In genomic region chr10:130423455-130424305, GRCh38 we compare ENCODE assay signal across 20 cellular contexts.
A peak's percentile ranks its signal among the peaks of the same experiment; 100 is the strongest.
DNase-seq lines count a peak whose midpoint lies in the region; ATAC-seq and TF ChIP-seq lines count a peak whose summit lies in the region.
"Had no signal": no experiment of that assay in that cellular context is flagged by ENCODE, and none has a peak within 500 bp of the region (broad histone marks: within the 10 kb centered on the region; RNA-seq: fewer than 3 reads in every experiment).

No MANE protein-coding gene starts in this region.

- H3K27me3 ChIP-seq in Peyer's patch, result no peaks in the 10 kb centered on the region

- no peaks in the 10 kb centered on the region for H3K9me3 ChIP-seq in Peyer's patch
- H3K9me3 ChIP-seq: A549, Caco-2 had no signal

- DNase-seq in activated CD8-positive, alpha-beta memory T cell treated with anti-CD3 and anti-CD28 coated beads, Interleukin-2, amount 50 U/mL, for 48 hours, result peak; percentile 13
- no peak for DNase-seq in activated CD8-positive, alpha-beta memory T cell treated with anti-CD3 and anti-CD28 coated beads for 24 hours
- DNase-seq in Peyer's patch, result peak in 2 of 3 donors; percentile 26 to 32
- DNase-seq in islet precursor cell, result peak; percentile 30
- DNase-seq in sciatic nerve (ENCODE audit: low spot score), result peak; percentile 19
- DNase-seq in left lobe of liver (ENCODE audit: low spot score), result no peak
- DNase-seq in NCI-H82 treated with DMSO at 0.1 percent for 48 hours (lab: John Stamatoyannopoulos, UW; ENCODE audit: unreplicated experiment), result no peak
- DNase-seq: AML-193; Caco-2; CD4-positive, alpha-beta T cell; DMS153; DMS79; GDM1; HCEC 1CT; HFFc6 had no signal

- no peaks in the 10 kb centered on the region for H3K4me1 ChIP-seq in Peyer's patch
- H3K4me1 ChIP-seq: A549, Caco-2 had no signal

- TF ChIP-seq POLR2A in Peyer's patch (IDR thresholded peaks at IDR 0.05) (no peak), GM18505 (IDR thresholded peaks at IDR 0.05; ENCODE audit: borderline replicate concordance, extremely low read depth, insufficient read depth, insufficient read length) (no peak)

- H3K36me3 ChIP-seq in Peyer's patch, result no peaks in the 10 kb centered on the region

- intact Hi-C loops in sciatic nerve (cut with DNase I), result no loop called here

- no peak overlapping the region for H3K27ac ChIP-seq in Peyer's patch
- H3K27ac ChIP-seq: 22Rv1, A549, C4-2B had no signal

- no peak for TF ChIP-seq CTCF in Peyer's patch (IDR thresholded peaks at IDR 0.05)

- no peak overlapping the region for H3K4me3 ChIP-seq in Peyer's patch
- H3K4me3 ChIP-seq: A549, GM23338 had no signal

- no peak for ATAC-seq in sciatic nerve
- no peak for ATAC-seq in GM18505 (IDR thresholded peaks at IDR 0.05; ENCODE audit: unreplicated experiment)
- no peak for ATAC-seq in left lobe of liver
- ATAC-seq: A549, GM23338 had no signal

Comparison
In these comparisons a context has a peak if more than half of its experiments do, and no peak if none do; other contexts are left out.
1. DNase-seq: peak in activated CD8-positive, alpha-beta memory T cell treated with anti-CD3 and anti-CD28 coated beads, Interleukin-2, amount 50 U/mL, for 48 hours (single experiment), Peyer's patch (2 of 3), islet precursor cell (single experiment) and sciatic nerve (single experiment); none in activated CD8-positive, alpha-beta memory T cell treated with anti-CD3 and anti-CD28 coated beads for 24 hours (single experiment), left lobe of liver (single experiment) and NCI-H82 treated with DMSO at 0.1 percent for 48 hours (single experiment).